In genomic region chr10:70063418-70064098, GRCh38 we compare ENCODE assay signal across 19 cellular contexts. TPM values are rescaled to one million over a fixed set of nuclear protein-coding genes. Genes with fewer than 3 reads are reported as not detected.
DNase-seq lines count a peak whose midpoint lies in the region; ATAC-seq lines count a peak whose summit lies in the region.
"Had no signal": no experiment of that assay in that cellular context is flagged by ENCODE, and none has a peak within 500 bp of the region (broad histone marks: within the 10 kb centered on the region; RNA-seq: fewer than 3 reads in every experiment).

No MANE protein-coding gene starts in this region.

- peaks cover 3% of the 10 kb centered on the region for H3K4me1 Mint-ChIP-seq in activated CD4-positive, alpha-beta memory T cell treated with anti-CD3 and anti-CD28 coated beads for 36 hours (ENCODE audit: low read depth)
- H3K4me1 Mint-ChIP-seq in activated CD4-positive, alpha-beta memory T cell treated with anti-CD3 and anti-CD28 coated beads, Interleukin-2, amount 10 ng/mL, durations not matched to agents 7 days and 5 days = peaks cover 7% of the 10 kb centered on the region
- H3K4me1 Mint-ChIP-seq in effector memory CD8-positive, alpha-beta T cell (ENCODE audit: low read depth in 2 of 2) = peaks cover 0 to 4% of the 10 kb centered on the region in 2 donors

- H3K27ac Mint-ChIP-seq in activated CD4-positive, alpha-beta memory T cell treated with anti-CD3 and anti-CD28 coated beads for 36 hours = no peak overlapping the region
- H3K27ac Mint-ChIP-seq in activated CD4-positive, alpha-beta memory T cell treated with anti-CD3 and anti-CD28 coated beads, Interleukin-2, amount 10 ng/mL, durations not matched to agents 7 days and 5 days = no peak overlapping the region
- peak overlapping the region in 1 of 2 donors; percentile 72 for H3K27ac Mint-ChIP-seq in effector memory CD8-positive, alpha-beta T cell

- no peaks in the 10 kb centered on the region for H3K9me3 Mint-ChIP-seq in activated CD4-positive, alpha-beta memory T cell treated with anti-CD3 and anti-CD28 coated beads for 36 hours
- H3K9me3 Mint-ChIP-seq in activated CD4-positive, alpha-beta memory T cell treated with anti-CD3 and anti-CD28 coated beads, Interleukin-2, amount 10 ng/mL, durations not matched to agents 7 days and 5 days = no peaks in the 10 kb centered on the region
- H3K9me3 Mint-ChIP-seq in effector memory CD8-positive, alpha-beta T cell = no peaks in the 10 kb centered on the region
- H3K9me3 Mint-ChIP-seq: CD4-positive, alpha-beta memory T cell had no signal

- H3K27me3 Mint-ChIP-seq in activated CD4-positive, alpha-beta memory T cell treated with anti-CD3 and anti-CD28 coated beads for 36 hours = no peaks in the 10 kb centered on the region
- H3K27me3 Mint-ChIP-seq in activated CD4-positive, alpha-beta memory T cell treated with anti-CD3 and anti-CD28 coated beads, Interleukin-2, amount 10 ng/mL, durations not matched to agents 7 days and 5 days = no peaks in the 10 kb centered on the region
- peaks cover 0 to 8% of the 10 kb centered on the region in 2 donors for H3K27me3 Mint-ChIP-seq in effector memory CD8-positive, alpha-beta T cell

- H3K36me3 Mint-ChIP-seq in activated CD4-positive, alpha-beta memory T cell treated with anti-CD3 and anti-CD28 coated beads for 36 hours = no peaks in the 10 kb centered on the region
- no peaks in the 10 kb centered on the region for H3K36me3 Mint-ChIP-seq in activated CD4-positive, alpha-beta memory T cell treated with anti-CD3 and anti-CD28 coated beads, Interleukin-2, amount 10 ng/mL, durations not matched to agents 7 days and 5 days (ENCODE audit: low read depth)
- no peaks in the 10 kb centered on the region for H3K36me3 Mint-ChIP-seq in effector memory CD8-positive, alpha-beta T cell (ENCODE audit: insufficient read depth)
- H3K36me3 Mint-ChIP-seq: CD4-positive, alpha-beta memory T cell had no signal

- peak; percentile 47 for DNase-seq in activated CD4-positive, alpha-beta memory T cell treated with anti-CD3 and anti-CD28 coated beads for 36 hours
- no peak for DNase-seq in activated CD4-positive, alpha-beta memory T cell treated with anti-CD3 and anti-CD28 coated beads, Interleukin-2, amount 10 ng/mL, durations not matched to agents 7 days and 5 days
- DNase-seq in stimulated activated CD4-positive, alpha-beta T cell treated with anti-CD3 and anti-CD28 coated beads, Interleukin-1b, Interleukin-23, amount 100 ng/mL, for 48 hours = peak; percentile 5
- no peak for DNase-seq in stimulated activated CD4-positive, alpha-beta T cell treated with anti-CD3 and anti-CD28 coated beads, Interleukin-4, amount 100 ng/mL, for 1 hour
- no peak for DNase-seq in effector memory CD8-positive, alpha-beta T cell
- DNase-seq in SIG-M5 (lab: John Stamatoyannopoulos, UW) (no peak), NCI-H1417 treated with DMSO at 0.1 percent for 48 hours (lab: John Stamatoyannopoulos, UW) (no peak), SK-N-DZ (ENCODE audit: low spot score) (no peak)
- DNase-seq: BE2C; Calu3; CD4-positive, alpha-beta memory T cell; EL; GM23248; Karpas-422; NCI-H1436; NCI-H1930; NCI-H524; NCI-H82 had no signal

- H3K4me3 Mint-ChIP-seq in activated CD4-positive, alpha-beta memory T cell treated with anti-CD3 and anti-CD28 coated beads for 36 hours = no peak overlapping the region
- H3K4me3 Mint-ChIP-seq in activated CD4-positive, alpha-beta memory T cell treated with anti-CD3 and anti-CD28 coated beads, Interleukin-2, amount 10 ng/mL, durations not matched to agents 7 days and 5 days = no peak overlapping the region
- H3K4me3 Mint-ChIP-seq in effector memory CD8-positive, alpha-beta T cell = peak overlapping the region in 1 of 2 donors; percentile 19
- H3K4me3 Mint-ChIP-seq: CD4-positive, alpha-beta memory T cell had no signal

- ATAC-seq in effector memory CD8-positive, alpha-beta T cell (replicated peaks) = peak; percentile 53
- ATAC-seq: GM12878 had no signal

- POLR2A ChIA-PET in activated CD4-positive, alpha-beta memory T cell treated with anti-CD3 and anti-CD28 coated beads for 36 hours (lab: Charles Lee) = no interaction called here
- POLR2A ChIA-PET in activated CD4-positive, alpha-beta memory T cell treated with anti-CD3 and anti-CD28 coated beads, Interleukin-2, amount 10 ng/mL, durations not matched to agents 7 days and 5 days (lab: Charles Lee) = interaction anchor here (1.8 kb wide), 1 partner anchor 29 kb away, joined by 5 read pairs; no protein-coding TSS in a partner anchor

- intact Hi-C loops in activated CD4-positive, alpha-beta memory T cell treated with anti-CD3 and anti-CD28 coated beads for 36 hours (cut with micrococcal nuclease) = loop anchor here (1.0 kb wide), 1 partner anchor 10 kb away; no protein-coding TSS in a partner anchor

- CTCF ChIA-PET in activated CD4-positive, alpha-beta memory T cell treated with anti-CD3 and anti-CD28 coated beads for 36 hours (lab: Charles Lee) = no interaction called here
- CTCF ChIA-PET in activated CD4-positive, alpha-beta memory T cell treated with anti-CD3 and anti-CD28 coated beads, Interleukin-2, amount 10 ng/mL, durations not matched to agents 7 days and 5 days (lab: Charles Lee) = no interaction called here

RNA-seq across cellular contexts. Expression of gene MACROH2A2, which starts 10.9 kb away (rescaled TPM):
- 1 to 10 TPM; 4.1 to 4.8 TPM for total RNA-seq in activated CD4-positive, alpha-beta memory T cell treated with anti-CD3 and anti-CD28 coated beads for 36 hours
- total RNA-seq in activated CD4-positive, alpha-beta memory T cell treated with anti-CD3 and anti-CD28 coated beads, Interleukin-2, amount 10 ng/mL, durations not matched to agents 7 days and 5 days = 1 to 10 TPM; 5.5 to 5.8 TPM
- 107 and 109 TPM in 2 replicates for polyA plus RNA-seq in SK-N-DZ (2014; cell fraction: cytosol; rRNA removed)
- polyA plus RNA-seq in SK-N-DZ (2014; cell fraction: nucleus; rRNA removed) = 53.0 and 56.0 TPM in 2 replicates
- total RNA-seq: GM12878 had no signal

Comparison
In these comparisons a context has a peak if more than half of its experiments do, and no peak if none do; other contexts are left out.
1. DNase-seq: peak in activated CD4-positive, alpha-beta memory T cell treated with anti-CD3 and anti-CD28 coated beads for 36 hours (single experiment) and stimulated activated CD4-positive, alpha-beta T cell treated with anti-CD3 and anti-CD28 coated beads, Interleukin-1b, Interleukin-23, amount 100 ng/mL, for 48 hours (single experiment); none in activated CD4-positive, alpha-beta memory T cell treated with anti-CD3 and anti-CD28 coated beads, Interleukin-2, amount 10 ng/mL, durations not matched to agents 7 days and 5 days (single experiment), stimulated activated CD4-positive, alpha-beta T cell treated with anti-CD3 and anti-CD28 coated beads, Interleukin-4, amount 100 ng/mL, for 1 hour (single experiment), effector memory CD8-positive, alpha-beta T cell (0 of 3), SIG-M5 (single experiment), NCI-H1417 treated with DMSO at 0.1 percent for 48 hours (single experiment) and SK-N-DZ (single experiment).